19 cellular contexts compared by ENCODE assay signal in the genomic region with DNA sequence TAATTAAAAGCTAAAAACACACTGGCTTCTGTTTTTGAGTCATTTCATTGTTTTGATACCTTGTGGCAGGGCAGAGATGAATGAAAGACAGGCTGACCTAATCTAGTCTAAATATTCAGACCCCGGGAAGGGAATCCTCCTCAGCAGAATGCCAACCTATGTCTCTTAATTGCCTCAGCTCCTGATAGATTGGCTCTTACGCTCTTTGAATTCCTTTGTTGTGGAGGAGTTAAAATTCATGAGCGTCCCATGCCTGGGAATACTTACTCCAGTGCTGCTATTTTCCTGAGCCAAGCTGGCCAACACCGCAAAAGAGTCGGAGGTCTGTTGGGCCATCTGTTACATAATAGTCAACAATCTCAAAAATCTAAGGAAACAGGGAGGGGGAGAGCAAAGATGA.
DNase-seq lines count a peak whose midpoint lies in the region; ATAC-seq, FAIRE-seq and TF ChIP-seq lines count a peak whose summit lies in the region.
"Had no signal": no experiment of that assay in that cellular context is flagged by ENCODE, and none has a peak within 500 bp of the region (broad histone marks: within the 10 kb centered on the region; RNA-seq: fewer than 3 reads in every experiment).

No MANE protein-coding gene starts in this region.

- WGBS in tibial nerve, 2 donors: 39 to 42% methylated on average over 5 of the region's 5 CpGs

- no peak overlapping the region for H3K4me3 ChIP-seq in tibial nerve
- H3K4me3 ChIP-seq: BLaER1 treated with 17β-estradiol and CSF1 and Interleukin-3, amounts not matched to agents 10 nM and 100 nM; HAP-1 had no signal

- H3K9me3 Mint-ChIP-seq in brain: peaks cover 8 to 27% (median 10%) of the 10 kb centered on the region in 5 experiments
- H3K9me3 Mint-ChIP-seq in nephron: no peaks in the 10 kb centered on the region
- peaks cover 10% of the 10 kb centered on the region for H3K9me3 Mint-ChIP-seq in activated naive CD8-positive, alpha-beta T cell treated with anti-CD3 and anti-CD28 coated beads, Interleukin-2, amount 50 U/mL, for 24 hours

- no peaks in the 10 kb centered on the region for H3K27me3 ChIP-seq in tibial nerve
- H3K27me3 ChIP-seq: BLaER1 treated with 17β-estradiol and CSF1 and Interleukin-3, amounts not matched to agents 10 nM and 100 nM had no signal

- peaks cover 8% of the 10 kb centered on the region for H3K27me3 Mint-ChIP-seq in brain
- no peaks in the 10 kb centered on the region for H3K27me3 Mint-ChIP-seq in nephron (ENCODE audit: low read depth)
- no peaks in the 10 kb centered on the region for H3K27me3 Mint-ChIP-seq in activated naive CD8-positive, alpha-beta T cell treated with anti-CD3 and anti-CD28 coated beads, Interleukin-2, amount 50 U/mL, for 24 hours

- TF ChIP-seq POLR2A in tibial nerve (IDR thresholded peaks at IDR 0.05): no peak

- no peak for TF ChIP-seq CTCF in brain (conservative IDR thresholded peaks at IDR 0.05)
- no peak for TF ChIP-seq CTCF in nephron (IDR thresholded peaks at IDR 0.05; ENCODE audit: unreplicated experiment in 3 of 3)
- TF ChIP-seq CTCF in tibial nerve (IDR thresholded peaks at IDR 0.05): no peak

- no peaks in the 10 kb centered on the region for H3K36me3 ChIP-seq in tibial nerve
- H3K36me3 ChIP-seq: BLaER1 treated with 17β-estradiol and CSF1 and Interleukin-3, amounts not matched to agents 10 nM and 100 nM; HAP-1 had no signal

- H3K4me1 ChIP-seq in tibial nerve: no peaks in the 10 kb centered on the region
- H3K4me1 ChIP-seq: BLaER1 treated with 17β-estradiol and CSF1 and Interleukin-3, amounts not matched to agents 10 nM and 100 nM; HAP-1 had no signal

- H3K9me3 ChIP-seq in tibial nerve: peaks cover 0 to 8% (median 2%) of the 10 kb centered on the region in 4 donors
- H3K9me3 ChIP-seq: HAP-1 had no signal

- FAIRE-seq in HTR-8/SVneo (lab: Jason Lieb, UNC): no peak
- FAIRE-seq: GM19239 had no signal

- DNase-seq in D341Med (ENCODE audit: low spot score): peak; percentile 32
- DNase-seq in NCI-H69 (lab: John Stamatoyannopoulos, UW): peak; percentile 74
- DNase-seq in tibial nerve (ENCODE audit: low spot score in 2 of 2): no peak
- DNase-seq in HTR-8/SVneo (ENCODE audit: insufficient read length, low spot score): no peak
- DNase-seq in activated naive CD8-positive, alpha-beta T cell treated with anti-CD3 and anti-CD28 coated beads, Interleukin-2, amount 50 U/mL, for 24 hours: no peak
- DNase-seq: CD8-positive, alpha-beta memory T cell; NCI-H1048; NCI-H1436 treated with DMSO at 0.1 percent for 48 hours; NCI-H2029 treated with DMSO at 0.1 percent for 48 hours; NCI-H510A; NK-92 treated with Interleukin-12 subunit alpha and Interleukin-12 subunit beta, amount 100 ng/mL, for 24 hours; SHP77 treated with DMSO at 0.1 percent for 48 hours had no signal

- peak overlapping the region in 2 of 5 experiments; percentile 1 to 9 for H3K4me3 Mint-ChIP-seq in brain
- H3K4me3 Mint-ChIP-seq in nephron: no peak overlapping the region
- H3K4me3 Mint-ChIP-seq in activated naive CD8-positive, alpha-beta T cell treated with anti-CD3 and anti-CD28 coated beads, Interleukin-2, amount 50 U/mL, for 24 hours: no peak overlapping the region
- H3K4me3 Mint-ChIP-seq: CD8-positive, alpha-beta memory T cell had no signal

- no peak for ATAC-seq in HG03469 (IDR thresholded peaks at IDR 0.05; ENCODE audit: unreplicated experiment)
- ATAC-seq in activated naive CD8-positive, alpha-beta T cell treated with anti-CD3 and anti-CD28 coated beads, Interleukin-2, amount 50 U/mL, for 24 hours: no peak

- no peak for TF ChIP-seq EP300 in tibial nerve (IDR thresholded peaks at IDR 0.05)

- no peak overlapping the region for H3K27ac ChIP-seq in tibial nerve
- H3K27ac ChIP-seq: BLaER1 treated with 17β-estradiol and CSF1 and Interleukin-3, amounts not matched to agents 10 nM and 100 nM; KMS-11 had no signal

- peaks cover 31% of the 10 kb centered on the region for H3K4me1 Mint-ChIP-seq in brain
- H3K4me1 Mint-ChIP-seq in nephron: no peaks in the 10 kb centered on the region
- no peaks in the 10 kb centered on the region for H3K4me1 Mint-ChIP-seq in activated naive CD8-positive, alpha-beta T cell treated with anti-CD3 and anti-CD28 coated beads, Interleukin-2, amount 50 U/mL, for 24 hours

- peak overlapping the region; percentile 4 to 76 (median 37) for H3K27ac Mint-ChIP-seq in brain
- peak overlapping the region; percentile 15 to 91 (median 34) for H3K27ac Mint-ChIP-seq in nephron
- no peak overlapping the region for H3K27ac Mint-ChIP-seq in activated naive CD8-positive, alpha-beta T cell treated with anti-CD3 and anti-CD28 coated beads, Interleukin-2, amount 50 U/mL, for 24 hours

- H3K36me3 Mint-ChIP-seq in brain (no peaks in the 10 kb centered on the region), nephron (ENCODE audit: low read depth) (no peaks in the 10 kb centered on the region)
- no peaks in the 10 kb centered on the region for H3K36me3 Mint-ChIP-seq in activated naive CD8-positive, alpha-beta T cell treated with anti-CD3 and anti-CD28 coated beads, Interleukin-2, amount 50 U/mL, for 24 hours (ENCODE audit: low read depth)
- H3K36me3 Mint-ChIP-seq: CD8-positive, alpha-beta memory T cell had no signal

Comparison
In these comparisons a context has a peak if more than half of its experiments do, and no peak if none do; other contexts are left out.
1. DNase-seq: peak in D341Med (single experiment) and NCI-H69 (single experiment); none in tibial nerve (0 of 2), HTR-8/SVneo (single experiment) and activated naive CD8-positive, alpha-beta T cell treated with anti-CD3 and anti-CD28 coated beads, Interleukin-2, amount 50 U/mL, for 24 hours (single experiment).